Comparison of ENCODE assay signal across 27 cellular contexts in genomic region chr18:36867056-36867455, GRCh38.
"Had no signal": no experiment of that assay in that cellular context is flagged by ENCODE, and none has a peak within 500 bp of the region (broad histone marks: within the 10 kb centered on the region; RNA-seq: fewer than 3 reads in every experiment).

No MANE protein-coding gene starts in this region.

- H3K4me3 Mint-ChIP-seq: activated CD4-positive, alpha-beta memory T cell treated with anti-CD3 and anti-CD28 coated beads for 36 hours; activated CD4-positive, alpha-beta T cell treated with anti-CD3 and anti-CD28 coated beads for 36 hours; activated CD4-positive, alpha-beta T cell treated with anti-CD3 and anti-CD28 coated beads, Interleukin-2, amount 10 ng/mL, durations not matched to agents 24 days and 14 days; activated naive CD8-positive, alpha-beta T cell; activated T-cell treated with anti-CD3 and anti-CD28 coated beads, Interleukin-2, amount 50 U/mL, for 4 hours; activated T-helper 17 cell treated with anti-CD3 and anti-CD28 coated beads, Interleukin-2, amount 50 U/mL, for 72 hours; effector memory CD8-positive, alpha-beta T cell; T-helper 17 cell; T-helper 2 cell treated with Interferon-gamma antibody and Interleukin-4, amounts not matched to agents 5 μg/mL and 100 μg/mL, for 36 hours had no signal

- H3K27me3 Mint-ChIP-seq: activated CD4-positive, alpha-beta memory T cell treated with anti-CD3 and anti-CD28 coated beads for 36 hours; activated CD4-positive, alpha-beta T cell treated with anti-CD3 and anti-CD28 coated beads for 36 hours; activated CD4-positive, alpha-beta T cell treated with anti-CD3 and anti-CD28 coated beads, Interleukin-2, amount 10 ng/mL, durations not matched to agents 24 days and 14 days; activated naive CD8-positive, alpha-beta T cell; activated T-helper 17 cell treated with anti-CD3 and anti-CD28 coated beads, Interleukin-2, amount 50 U/mL, for 72 hours; effector memory CD8-positive, alpha-beta T cell; T-helper 17 cell had no signal

- FAIRE-seq: astrocyte, colon had no signal

- DNase-seq: activated CD4-positive, alpha-beta memory T cell treated with anti-CD3 and anti-CD28 coated beads for 36 hours; activated CD4-positive, alpha-beta T cell treated with anti-CD3 and anti-CD28 coated beads for 36 hours; activated CD4-positive, alpha-beta T cell treated with anti-CD3 and anti-CD28 coated beads, Interleukin-2, amount 10 ng/mL, durations not matched to agents 24 days and 14 days; activated CD4-positive, CD25-positive, alpha-beta regulatory T cell; activated CD4-positive, CD25-positive, alpha-beta regulatory T cell treated with anti-CD3 and anti-CD28 coated beads, Interleukin-2, amount 50 U/mL, for 72 hours; activated effector memory CD4-positive, alpha-beta T cell treated with Interleukin-2 at 50 U/mL for 16 hours; activated gamma-delta T cell treated with Interleukin-2 at 50 U/mL for 16 hours; activated naive CD4-positive, alpha-beta T cell treated with anti-CD3 and anti-CD28 coated beads, Interleukin-2, amount 50 U/mL, for 16 hours; activated naive CD4-positive, alpha-beta T cell treated with Interleukin-2 at 50 U/mL for 16 hours; activated T-cell treated with anti-CD3 and anti-CD28 coated beads, Interleukin-2, amount 50 U/mL, for 4 hours; amniotic stem cell; brain microvascular endothelial cell; cortex of kidney; dermis blood vessel endothelial cell; effector CD4-positive, alpha-beta T cell; effector memory CD8-positive, alpha-beta T cell; esophagus squamous epithelium; glutamatergic neuron; heart left ventricle; T-helper 1 cell; T-helper 17 cell; T1000 had no signal

- H3K9me3 Mint-ChIP-seq: activated CD4-positive, alpha-beta memory T cell treated with anti-CD3 and anti-CD28 coated beads for 36 hours; activated CD4-positive, alpha-beta T cell treated with anti-CD3 and anti-CD28 coated beads, Interleukin-2, amount 10 ng/mL, durations not matched to agents 24 days and 14 days; activated T-cell treated with anti-CD3 and anti-CD28 coated beads, Interleukin-2, amount 50 U/mL, for 4 hours; activated T-helper 17 cell treated with anti-CD3 and anti-CD28 coated beads, Interleukin-2, amount 50 U/mL, for 72 hours; effector memory CD8-positive, alpha-beta T cell; T-helper 2 cell treated with Interferon-gamma antibody and Interleukin-4, amounts not matched to agents 5 μg/mL and 100 μg/mL, for 36 hours had no signal

- ATAC-seq: activated CD4-positive, alpha-beta T cell treated with anti-CD3 and anti-CD28 coated beads for 36 hours; activated T-cell treated with anti-CD3 and anti-CD28 coated beads, Interleukin-2, amount 50 U/mL, for 4 hours; activated T-helper 17 cell treated with anti-CD3 and anti-CD28 coated beads, Interleukin-2, amount 50 U/mL, for 72 hours; effector memory CD8-positive, alpha-beta T cell; heart left ventricle; T-helper 17 cell had no signal

- H3K27ac Mint-ChIP-seq: activated CD4-positive, alpha-beta memory T cell treated with anti-CD3 and anti-CD28 coated beads for 36 hours; activated CD4-positive, alpha-beta T cell treated with anti-CD3 and anti-CD28 coated beads for 36 hours; activated CD4-positive, alpha-beta T cell treated with anti-CD3 and anti-CD28 coated beads, Interleukin-2, amount 10 ng/mL, durations not matched to agents 24 days and 14 days; activated naive CD8-positive, alpha-beta T cell; activated T-helper 17 cell treated with anti-CD3 and anti-CD28 coated beads, Interleukin-2, amount 50 U/mL, for 72 hours; effector memory CD8-positive, alpha-beta T cell; T-helper 17 cell; T-helper 2 cell treated with Interferon-gamma antibody and Interleukin-4, amounts not matched to agents 5 μg/mL and 100 μg/mL, for 36 hours had no signal
